2 cellular contexts compared by ENCODE assay signal in genomic region chr12:117649796-117650195, GRCh38.
"Had no signal": no experiment of that assay in that cellular context is flagged by ENCODE, and none has a peak within 500 bp of the region (broad histone marks: within the 10 kb centered on the region; RNA-seq: fewer than 3 reads in every experiment).

No MANE protein-coding gene starts in this region.

- DNase-seq: H9, HCEC 1CT had no signal
